Comparison of ENCODE assay signal across 13 cellular contexts in genomic region chr1:246577082-246577719, GRCh38. TPM values are rescaled to one million over a fixed set of nuclear protein-coding genes. Genes with fewer than 3 reads are reported as not detected.
DNase-seq lines count a peak whose midpoint lies in the region; ATAC-seq, FAIRE-seq and TF ChIP-seq lines count a peak whose summit lies in the region.
"Had no signal": no experiment of that assay in that cellular context is flagged by ENCODE, and none has a peak within 500 bp of the region (broad histone marks: within the 10 kb centered on the region; RNA-seq: fewer than 3 reads in every experiment).

No MANE protein-coding gene starts in this region.

- peak overlapping the region; percentile 69 to 82 for H3K4me3 Mint-ChIP-seq in activated T-cell treated with anti-CD3 and anti-CD28 coated beads, Interleukin-2, amount 50 U/mL, for 72 hours

- H3K27me3 ChIP-seq in Loucy (ENCODE audit: insufficient read depth, low read length, poor library complexity, severe bottlenecking), result no peaks in the 10 kb centered on the region
- H3K27me3 ChIP-seq in spleen (replicated peaks in 1 of 7), result no peaks in the 10 kb centered on the region
- H3K27me3 ChIP-seq: vagina had no signal

- H3K79me2 ChIP-seq in Loucy (ENCODE audit: insufficient read depth, low read length), result peaks cover 84% of the 10 kb centered on the region

- TF ChIP-seq POLR2A in spleen (IDR thresholded peaks at IDR 0.05), result no peak

- H3K36me3 ChIP-seq in Loucy (ENCODE audit: insufficient read depth, low read length), result no peaks in the 10 kb centered on the region
- peaks cover 0 to 12% (median 0%) of the 10 kb centered on the region in 6 donors for H3K36me3 ChIP-seq in spleen
- H3K36me3 ChIP-seq: vagina had no signal

- H3F3A ChIP-seq in Loucy (ENCODE audit: low read depth), result peaks cover 12% of the 10 kb centered on the region

- FAIRE-seq in colon (lab: Jason Lieb, UNC) (peak; percentile 14), frontal cortex (lab: Jason Lieb, UNC) (no peak)

- TF ChIP-seq CTCF in Loucy (conservative IDR thresholded peaks at IDR 0.05; ENCODE audit: low read length), result no peak
- no peak for TF ChIP-seq CTCF in spleen (IDR thresholded peaks at IDR 0.05 in 8 of 11, conservative IDR thresholded peaks at IDR 0.05 in 3 of 11)

- WGBS in spleen, 5 donors, result 32 to 52% (median 44%) methylated on average over 5 of the region's 5 CpGs

- H3K27me3 Mint-ChIP-seq in activated T-cell treated with anti-CD3 and anti-CD28 coated beads, Interleukin-2, amount 50 U/mL, for 72 hours (ENCODE audit: low read depth), result no peaks in the 10 kb centered on the region

- H3K27ac Mint-ChIP-seq in activated T-cell treated with anti-CD3 and anti-CD28 coated beads, Interleukin-2, amount 50 U/mL, for 72 hours, result peak overlapping the region; percentile 82

- no peaks in the 10 kb centered on the region for H3K9me3 Mint-ChIP-seq in activated T-cell treated with anti-CD3 and anti-CD28 coated beads, Interleukin-2, amount 50 U/mL, for 72 hours

- no peak overlapping the region for H2AFZ ChIP-seq in Loucy (ENCODE audit: low read length)

- peak; percentile 66 for ATAC-seq in activated T-cell treated with anti-CD3 and anti-CD28 coated beads, Interleukin-2, amount 50 U/mL, for 72 hours (replicated peaks in 1 of 2)
- ATAC-seq in HG02763 (IDR thresholded peaks at IDR 0.05; ENCODE audit: unreplicated experiment), result no peak

- peak overlapping the region; percentile 66 for H3K4me3 ChIP-seq in Loucy (ENCODE audit: low read length, poor library complexity, severe bottlenecking)
- H3K4me3 ChIP-seq in spleen, result no peak overlapping the region
- H3K4me3 ChIP-seq: vagina had no signal

- H3K4me2 ChIP-seq in Loucy (ENCODE audit: low read depth, low read length, poor library complexity, severe bottlenecking), result peak overlapping the region; percentile 90

- H3K9me3 ChIP-seq in Loucy (ENCODE audit: insufficient read depth, low read depth, low read length) (no peaks in the 10 kb centered on the region), spleen (no peaks in the 10 kb centered on the region)
- H3K9me3 ChIP-seq: vagina had no signal

- peak overlapping the region; percentile 70 for H3K9ac ChIP-seq in Loucy (ENCODE audit: low read depth, low read length, poor library complexity, severe bottlenecking)

- H3K36me3 Mint-ChIP-seq in activated T-cell treated with anti-CD3 and anti-CD28 coated beads, Interleukin-2, amount 50 U/mL, for 72 hours (ENCODE audit: insufficient read depth in 2 of 2), result peaks cover 2 to 7% of the 10 kb centered on the region in 2 donors

- peaks cover 69% of the 10 kb centered on the region for H3K4me1 Mint-ChIP-seq in activated T-cell treated with anti-CD3 and anti-CD28 coated beads, Interleukin-2, amount 50 U/mL, for 72 hours (ENCODE audit: low read depth)

- no peaks in the 10 kb centered on the region for H3K9me2 ChIP-seq in Loucy (replicated peaks; ENCODE audit: low read depth, low read length)

- no peaks in the 10 kb centered on the region for H4K20me1 ChIP-seq in Loucy (ENCODE audit: insufficient read depth, low read length, poor library complexity, severe bottlenecking)

- intact Hi-C loops in spleen (cut with DNase I; ENCODE audit: low total_unique reads), result no loop called here

- DNase-seq in activated T-cell treated with anti-CD3 and anti-CD28 coated beads, Interleukin-2, amount 50 U/mL, for 72 hours, result no peak
- DNase-seq in activated T-cell treated with anti-CD3 and anti-CD28 coated beads for 4 hours (no peak), spleen (no peak), hippocampal formation (lab: John Stamatoyannopoulos, UW) (no peak), frontal cortex (ENCODE audit: low spot score in 2 of 2) (no peak)
- DNase-seq: activated gamma-delta T cell treated with Interleukin-2 at 50 U/mL for 16 hours; NCI-H187; NCI-H774; stimulated activated CD8-positive, alpha-beta memory T cell treated with anti-CD3 and anti-CD28 coated beads, Interleukin-4, amount 100 ng/mL, for 48 hours had no signal

- H3K27ac ChIP-seq in spleen, result peak overlapping the region in 5 of 8 donors; percentile 4 to 51 (median 17)
- H3K27ac ChIP-seq: vagina had no signal

- peaks cover 69% of the 10 kb centered on the region for H3K4me1 ChIP-seq in Loucy (ENCODE audit: insufficient read depth, low read length, poor library complexity, severe bottlenecking)
- H3K4me1 ChIP-seq in spleen, result peaks cover 21 to 95% (median 70%) of the 10 kb centered on the region in 6 donors

RNA-seq across cellular contexts. Expression of gene CNST, which starts 10.9 kb away (rescaled TPM):
- total RNA-seq in activated T-cell treated with anti-CD3 and anti-CD28 coated beads, Interleukin-2, amount 50 U/mL, for 72 hours, result 10 to 100 TPM; 28.0 to 30.4 TPM
- total RNA-seq in spleen (10 to 100 TPM; 28.8 to 40.5 (median 31.9) TPM), frontal cortex (34.2 TPM)
- 1 to 10 TPM; 7.5 to 8.6 (median 8.1) TPM for polyA plus RNA-seq in spleen

RNA-seq across cellular contexts. Expression of gene TFB2M, which starts 11.1 kb away (rescaled TPM):
- total RNA-seq in activated T-cell treated with anti-CD3 and anti-CD28 coated beads, Interleukin-2, amount 50 U/mL, for 72 hours, result 10 to 100 TPM; 13.5 to 15.0 TPM
- total RNA-seq in spleen, result 10 to 100 TPM in 1 of 7 donors, 1 to 10 TPM in 6; 7.2 to 11.9 (median 8.7) TPM
- polyA plus RNA-seq in spleen, result 10 to 100 TPM in 1 of 3 donors, 1 to 10 TPM in 2; 7.4 to 10.2 (median 9.2) TPM
- total RNA-seq in frontal cortex, result 22.0 TPM
